In the genomic region with DNA sequence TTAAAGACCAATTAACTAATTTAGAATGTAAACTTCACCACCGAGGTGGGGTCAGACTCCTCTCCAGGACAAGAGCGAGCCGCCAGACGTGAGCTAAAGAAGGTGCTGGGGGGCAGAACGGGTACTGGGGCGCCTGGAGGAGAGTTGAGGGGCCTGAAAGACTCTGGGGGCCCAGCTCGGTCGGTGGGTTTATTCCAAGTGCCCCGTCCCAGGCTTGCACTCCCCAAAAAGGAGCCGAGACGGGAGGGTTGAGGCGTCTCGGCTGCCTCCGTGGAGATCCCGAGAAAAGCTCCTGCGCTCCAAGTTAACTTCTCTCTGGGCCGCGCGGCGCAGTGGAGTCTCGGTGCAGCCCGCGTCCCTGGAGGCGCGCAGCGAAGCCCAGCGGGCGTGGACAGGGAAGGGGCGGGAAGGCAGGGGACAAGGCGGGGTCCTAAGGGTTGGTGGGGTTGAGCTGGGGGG, we compare ENCODE assay signal across 7 cellular contexts.
DNase-seq lines count a peak whose midpoint lies in the region; ATAC-seq and TF ChIP-seq lines count a peak whose summit lies in the region.

No MANE protein-coding gene starts in this region.

- peaks cover 28% of the 10 kb centered on the region for H3K4me1 Mint-ChIP-seq in stimulated activated memory B cell treated with anti-CD40 and anti-IgM and Interleukin-4, amounts not matched to agents 10 μg/mL and 1 μg/mL and 100 μg/mL, for 72 hours

- CTCF ChIA-PET in RWPE1 (lab: Yijun Ruan, JAX), result interaction anchor here (0.6 kb wide), 1 partner anchor 1755 kb away, joined by 3 read pairs; no protein-coding TSS in a partner anchor

- DNase-seq in astrocyte of the cerebellum (ENCODE audit: low read depth) (no peak), iPS-NIHi7 (ENCODE audit: extremely low spot score) (peak; percentile 37), amniotic stem cell (lab: John Stamatoyannopoulos, UW) (no peak), RWPE1 (ENCODE audit: low spot score) (no peak)

- no peak for ATAC-seq in stimulated activated memory B cell treated with anti-CD40 and anti-IgM and Interleukin-4, amounts not matched to agents 10 μg/mL and 1 μg/mL and 100 μg/mL, for 72 hours
- no peak for ATAC-seq in HG03095 (IDR thresholded peaks at IDR 0.05; ENCODE audit: unreplicated experiment)

- peaks cover 15% of the 10 kb centered on the region for H3K4me1 ChIP-seq in HUES6 (ENCODE audit: control insufficient read depth, insufficient read depth, low read length)

- H3K9ac ChIP-seq in HUES6 (ENCODE audit: low read length), result peak overlapping the region; percentile 63

- H3K4me3 ChIP-seq in HUES6 (ENCODE audit: low read depth, low read length), result peak overlapping the region; percentile 77
- H3K4me3 ChIP-seq in astrocyte of the cerebellum (ENCODE audit: low read depth, low read length), result peak overlapping the region; percentile 40

- no peaks in the 10 kb centered on the region for H3K9me3 ChIP-seq in HUES6 (ENCODE audit: control insufficient read depth, insufficient read depth, low read depth, low read length)

- in situ Hi-C loops in astrocyte of the cerebellum (cut with HindIII; ENCODE audit: low sequenced_read_pairs), result no loop called here

- H3K27ac Mint-ChIP-seq in stimulated activated memory B cell treated with anti-CD40 and anti-IgM and Interleukin-4, amounts not matched to agents 10 μg/mL and 1 μg/mL and 100 μg/mL, for 72 hours, result no peak overlapping the region

- no peaks in the 10 kb centered on the region for H3K36me3 Mint-ChIP-seq in stimulated activated memory B cell treated with anti-CD40 and anti-IgM and Interleukin-4, amounts not matched to agents 10 μg/mL and 1 μg/mL and 100 μg/mL, for 72 hours

- TF ChIP-seq CTCF in astrocyte of the cerebellum (IDR thresholded peaks at IDR 0.05; ENCODE audit: low read depth, low read length, missing control alignments) (no peak), RWPE1 (conservative IDR thresholded peaks at IDR 0.05; ENCODE audit: low read depth) (no peak)

- H3K27ac ChIP-seq in HUES6 (ENCODE audit: low read depth, low read length), result no peak overlapping the region
- H3K27ac ChIP-seq in RWPE1, result no peak overlapping the region

- peaks cover 46% of the 10 kb centered on the region for H3K27me3 Mint-ChIP-seq in stimulated activated memory B cell treated with anti-CD40 and anti-IgM and Interleukin-4, amounts not matched to agents 10 μg/mL and 1 μg/mL and 100 μg/mL, for 72 hours

- H3K9me3 Mint-ChIP-seq in stimulated activated memory B cell treated with anti-CD40 and anti-IgM and Interleukin-4, amounts not matched to agents 10 μg/mL and 1 μg/mL and 100 μg/mL, for 72 hours, result no peaks in the 10 kb centered on the region

- H3K4me3 Mint-ChIP-seq in stimulated activated memory B cell treated with anti-CD40 and anti-IgM and Interleukin-4, amounts not matched to agents 10 μg/mL and 1 μg/mL and 100 μg/mL, for 72 hours, result peak overlapping the region; percentile 83

- POLR2A ChIA-PET in RWPE1 (lab: Yijun Ruan, JAX; ENCODE audit: low non-redundant PET), result no interaction called here

- no peaks in the 10 kb centered on the region for H3K36me3 ChIP-seq in HUES6 (ENCODE audit: control insufficient read depth, insufficient read depth, low read length)

- H3K27me3 ChIP-seq in HUES6 (ENCODE audit: control insufficient read depth, insufficient read depth, low read length), result peaks cover 19% of the 10 kb centered on the region
